Comparison of ENCODE assay signal across 2 cellular contexts in genomic region chr5:172854958-172855357, GRCh38.
TF ChIP-seq lines count a peak whose summit lies in the region.

No MANE protein-coding gene starts in this region.

TF ChIP-seq in IMR-90, 13 proteins besides CTCF, POLR2A, EP300 and RAD21 (continued from another document):
- no peak for TF ChIP-seq NFE2L2 (IDR thresholded peaks at IDR 0.05; ENCODE audit: low read depth, low read length)
- TF ChIP-seq MXI1 (IDR thresholded peaks at IDR 0.05; ENCODE audit: borderline replicate concordance, low read depth, low read length) = no peak
- TF ChIP-seq ELK1 (IDR thresholded peaks at IDR 0.05; ENCODE audit: borderline replicate concordance, low read depth, low read length) = no peak
- no peak for TF ChIP-seq RFX5 (IDR thresholded peaks at IDR 0.05; ENCODE audit: low read depth, low read length)
- no peak for TF ChIP-seq CEBPB (IDR thresholded peaks at IDR 0.05; ENCODE audit: low read depth, low read length)
- no peak for TF ChIP-seq RCOR1 (IDR thresholded peaks at IDR 0.05; ENCODE audit: insufficient replicate concordance, low read length)
- TF ChIP-seq CHD1 (IDR thresholded peaks at IDR 0.05; ENCODE audit: low read depth, low read length) = no peak
- no peak for TF ChIP-seq SMC3 (IDR thresholded peaks at IDR 0.05; ENCODE audit: low read depth, low read length)
- TF ChIP-seq MAZ (IDR thresholded peaks at IDR 0.05; ENCODE audit: borderline replicate concordance, low read depth, low read length) = no peak
- TF ChIP-seq USF2 (IDR thresholded peaks at IDR 0.05; ENCODE audit: low read depth, low read length) = no peak

TF ChIP-seq in SK-N-SH treated with all-trans-retinoic acid at 6 μM for 48 hours, 23 proteins besides CTCF, POLR2A, EP300 and RAD21:
- no peak for TF ChIP-seq POU6F1 (CRISPR knock-in tag; IDR thresholded peaks at IDR 0.05; ENCODE audit: borderline replicate concordance, low read depth)
- TF ChIP-seq RARB (CRISPR knock-in tag; IDR thresholded peaks at IDR 0.05) = no peak
- TF ChIP-seq CREB5 (CRISPR knock-in tag; IDR thresholded peaks at IDR 0.05; ENCODE audit: low read depth) = no peak
- no peak for TF ChIP-seq SNAI2 (CRISPR knock-in tag; IDR thresholded peaks at IDR 0.05)
- TF ChIP-seq ZFP3 (CRISPR knock-in tag; IDR thresholded peaks at IDR 0.05) = no peak
- TF ChIP-seq BACH2 (CRISPR knock-in tag; IDR thresholded peaks at IDR 0.05; ENCODE audit: borderline replicate concordance) = no peak
- no peak for TF ChIP-seq ISL1 (CRISPR knock-in tag; IDR thresholded peaks at IDR 0.05)
- no peak for TF ChIP-seq PPARA (CRISPR knock-in tag; IDR thresholded peaks at IDR 0.05; ENCODE audit: borderline replicate concordance)
- no peak for TF ChIP-seq ZNF8 (CRISPR knock-in tag; IDR thresholded peaks at IDR 0.05)
- no peak for TF ChIP-seq ZNF70 (CRISPR knock-in tag; IDR thresholded peaks at IDR 0.05)
- no peak for TF ChIP-seq PATZ1 (CRISPR knock-in tag; IDR thresholded peaks at IDR 0.05; ENCODE audit: borderline replicate concordance)
- TF ChIP-seq ARNTL (CRISPR knock-in tag; IDR thresholded peaks at IDR 0.05; ENCODE audit: borderline replicate concordance, low read depth) = no peak
- no peak for TF ChIP-seq ZNF565 (CRISPR knock-in tag; conservative IDR thresholded peaks at IDR 0.05; ENCODE audit: low read depth)
- no peak for TF ChIP-seq CSRNP3 (CRISPR knock-in tag; IDR thresholded peaks at IDR 0.05)
- no peak for TF ChIP-seq CSDC2 (CRISPR knock-in tag; IDR thresholded peaks at IDR 0.05)
- no peak for TF ChIP-seq OSR1 (CRISPR knock-in tag; IDR thresholded peaks at IDR 0.05)
- no peak for TF ChIP-seq TSHZ2 (CRISPR knock-in tag; IDR thresholded peaks at IDR 0.05)
